Comparison of ENCODE assay signal across 1 cellular context in genomic region chr4:1291996-1292702, GRCh38.
TF ChIP-seq lines count a peak whose summit lies in the region.

No MANE protein-coding gene starts in this region.

TF ChIP-seq in GM12878, 131 proteins besides CTCF, POLR2A, EP300 and RAD21:
- TF ChIP-seq NR2C2 (IDR thresholded peaks at IDR 0.05; ENCODE audit: borderline replicate concordance, control insufficient read depth, insufficient read length, low read depth) (no peak), CUX1 (IDR thresholded peaks at IDR 0.05; ENCODE audit: insufficient replicate concordance, low read depth, low read length) (no peak), TBL1XR1 (IDR thresholded peaks at IDR 0.05; ENCODE audit: low read depth, low read length) (no peak), HDAC2 (IDR thresholded peaks at IDR 0.05) (no peak), SIX5 (IDR thresholded peaks at IDR 0.05; ENCODE audit: low read depth, low read length, severe bottlenecking) (no peak), IRF3 (IDR thresholded peaks at IDR 0.05) (no peak), HDGF (IDR thresholded peaks at IDR 0.05) (no peak), TARDBP (IDR thresholded peaks at IDR 0.05; ENCODE audit: borderline replicate concordance) (no peak), TCF12 (IDR thresholded peaks at IDR 0.05; ENCODE audit: low read depth, low read length) (no peak), SMARCA5 (IDR thresholded peaks at IDR 0.05) (no peak), RELA (IDR thresholded peaks at IDR 0.05; ENCODE audit: borderline replicate concordance, partially characterized antibody) (no peak)
